Comparison of ENCODE assay signal across 8 cellular contexts in the genomic region with DNA sequence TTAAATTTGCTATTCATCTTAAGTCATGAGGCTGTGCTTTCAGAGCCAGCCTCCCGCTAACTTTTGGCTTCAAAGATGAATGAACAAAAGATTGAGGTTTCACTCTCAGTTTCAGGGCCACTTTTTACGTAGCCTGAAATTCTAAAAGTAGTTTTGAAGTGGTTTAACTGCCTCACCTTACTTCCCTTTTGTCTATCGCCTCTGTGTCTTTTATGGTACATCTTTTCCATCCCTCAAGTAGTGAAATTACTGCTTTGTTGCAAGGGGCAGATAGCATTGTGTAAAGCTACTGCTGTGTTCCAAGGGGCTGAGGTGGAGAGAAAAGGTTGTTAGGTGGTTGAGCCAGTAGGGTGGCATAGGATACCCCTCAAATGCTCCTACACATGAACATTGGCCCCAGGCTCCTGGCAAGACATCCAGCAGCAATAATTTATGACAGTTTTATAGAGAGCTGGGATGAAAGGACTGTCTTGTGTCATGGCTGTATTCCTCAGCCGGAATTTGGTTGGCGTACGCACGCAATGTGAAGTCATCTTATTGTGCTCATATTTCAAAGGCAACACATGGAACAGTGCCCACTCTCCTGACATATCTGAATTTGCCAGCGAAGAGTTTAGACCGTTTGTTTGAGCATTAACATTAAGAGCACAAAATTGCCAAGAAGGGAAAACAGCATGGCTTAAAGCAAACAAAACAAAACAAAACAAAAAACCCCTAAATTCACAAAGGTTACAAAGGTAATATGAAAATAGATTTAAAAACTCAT.
DNase-seq lines count a peak whose midpoint lies in the region; ATAC-seq and TF ChIP-seq lines count a peak whose summit lies in the region.

No MANE protein-coding gene starts in this region.

- no peak for TF ChIP-seq CTCF in GM12875 (IDR thresholded peaks at IDR 0.05; ENCODE audit: borderline replicate concordance, insufficient read depth, low read depth, low read length)

- peak; percentile 54 for DNase-seq in activated CD4-positive, alpha-beta T cell treated with anti-CD3 and anti-CD28 coated beads for 48 hours
- DNase-seq in kidney glomerular epithelial cell (lab: John Stamatoyannopoulos, UW) (peak; percentile 34), medulla oblongata (ENCODE audit: extremely low spot score) (no peak), NCI-H1436 treated with DMSO at 0.1 percent for 48 hours (lab: John Stamatoyannopoulos, UW) (no peak), nucleus accumbens (lab: John Stamatoyannopoulos, UW) (no peak)

- peak overlapping the region; percentile 24 for H3K4me3 ChIP-seq in GM12875 (ENCODE audit: low read depth, low read length)

- ATAC-seq in GM21528 (IDR thresholded peaks at IDR 0.05; ENCODE audit: low FRiP score, unreplicated experiment) = peak; percentile 91
- ATAC-seq in HG03575 (IDR thresholded peaks at IDR 0.05; ENCODE audit: extremely low read depth, insufficient number of reproducible peaks, low FRiP score, unreplicated experiment) = peak; percentile 93

Comparison
In these comparisons a context has a peak if more than half of its experiments do, and no peak if none do; other contexts are left out.
1. DNase-seq: peak in activated CD4-positive, alpha-beta T cell treated with anti-CD3 and anti-CD28 coated beads for 48 hours (single experiment) and kidney glomerular epithelial cell (single experiment); none in medulla oblongata (single experiment), NCI-H1436 treated with DMSO at 0.1 percent for 48 hours (single experiment) and nucleus accumbens (0 of 56).